1 cellular context compared by ENCODE assay signal in genomic region chr1:226104671-226105121, GRCh38.
TF ChIP-seq lines count a peak whose summit lies in the region.

No MANE protein-coding gene starts in this region.

TF ChIP-seq in GM23338, 12 proteins besides CTCF, POLR2A, EP300 and RAD21:
- TF ChIP-seq ZNF331 (CRISPR knock-in tag; IDR thresholded peaks at IDR 0.05; ENCODE audit: low read depth), result no peak
- no peak for TF ChIP-seq JUNB (IDR thresholded peaks at IDR 0.05; ENCODE audit: unreplicated experiment)
- no peak for TF ChIP-seq EZH2 (IDR thresholded peaks at IDR 0.05; ENCODE audit: low read depth, unreplicated experiment)
- TF ChIP-seq EZH2phosphoT487 (IDR thresholded peaks at IDR 0.05; ENCODE audit: unreplicated experiment), result no peak
- TF ChIP-seq REST (IDR thresholded peaks at IDR 0.05; ENCODE audit: unreplicated experiment), result no peak
- TF ChIP-seq CREB1 (CRISPR knock-in tag; IDR thresholded peaks at IDR 0.05; ENCODE audit: low read depth), result no peak
- TF ChIP-seq NANOG (IDR thresholded peaks at IDR 0.05; ENCODE audit: borderline replicate concordance), result no peak
- TF ChIP-seq ZNF114 (CRISPR knock-in tag; IDR thresholded peaks at IDR 0.05), result no peak
- TF ChIP-seq ETS1 (IDR thresholded peaks at IDR 0.05), result no peak
- no peak for TF ChIP-seq ZNF462 (CRISPR knock-in tag; IDR thresholded peaks at IDR 0.05)
- no peak for TF ChIP-seq POLR2AphosphoS5 (IDR thresholded peaks at IDR 0.05; ENCODE audit: low read depth)
